9 cellular contexts compared by ENCODE assay signal in genomic region chr19:1491849-1492170, GRCh38. TPM values are rescaled to one million over a fixed set of nuclear protein-coding genes. Genes with fewer than 3 reads are reported as not detected.
DNase-seq lines count a peak whose midpoint lies in the region; ATAC-seq, FAIRE-seq and TF ChIP-seq lines count a peak whose summit lies in the region.
"Had no signal": no experiment of that assay in that cellular context is flagged by ENCODE, and none has a peak within 500 bp of the region (broad histone marks: within the 10 kb centered on the region; RNA-seq: fewer than 3 reads in every experiment).

No MANE protein-coding gene starts in this region.

- H3K4me3 Mint-ChIP-seq in astrocyte (ENCODE audit: unreplicated experiment) (peak overlapping the region; percentile 79), memory B cell (peak overlapping the region; percentile 75)

- FAIRE-seq in astrocyte (lab: Jason Lieb, UNC) = no peak

- H2AFZ ChIP-seq in astrocyte (ENCODE audit: low read depth, low read length) = no peak overlapping the region

- H3K27me3 ChIP-seq in heart right ventricle (peaks cover 0 to 26% (median 8%) of the 10 kb centered on the region in 7 donors), astrocyte (ENCODE audit: insufficient read depth, low read length) (peaks cover 5% of the 10 kb centered on the region)

- WGBS in heart right ventricle, 2 donors = 66 to 68% methylated on average over 12 of the region's 12 CpGs

- H3K4me2 ChIP-seq in astrocyte (ENCODE audit: low read length) = peak overlapping the region; percentile 91

- H3K36me3 Mint-ChIP-seq in astrocyte (ENCODE audit: low read depth, unreplicated experiment) (peaks cover 2% of the 10 kb centered on the region), memory B cell (no peaks in the 10 kb centered on the region)

- H3K36me3 ChIP-seq in heart right ventricle = no peaks in the 10 kb centered on the region
- no peaks in the 10 kb centered on the region for H3K36me3 ChIP-seq in astrocyte (ENCODE audit: insufficient read depth, low read length)

- peak overlapping the region; percentile 18 for H3K9ac ChIP-seq in astrocyte (ENCODE audit: low read length)

- peak; percentile 35 for DNase-seq in left ventricle myocardium superior
- no peak for DNase-seq in heart right ventricle
- no peak for DNase-seq in astrocyte (ENCODE audit: low read depth)
- no peak for DNase-seq in memory B cell (ENCODE audit: low spot score in 2 of 2)
- DNase-seq in NCI-H187 (lab: John Stamatoyannopoulos, UW) = no peak
- no peak for DNase-seq in NCI-H2107 treated with DMSO at 0.1 percent for 48 hours (lab: John Stamatoyannopoulos, UW; ENCODE audit: unreplicated experiment)
- no peak for DNase-seq in DMS 273 treated with DMSO at 0.1 percent for 48 hours (lab: John Stamatoyannopoulos, UW)
- DNase-seq: islet precursor cell had no signal

- intact Hi-C loops in left ventricle myocardium superior (cut with micrococcal nuclease) = no loop called here
- intact Hi-C loops in heart right ventricle (cut with DNase I) = loop anchor here in 1 of 10 donors (2.0 kb wide), 1 partner anchor 15 kb away; no protein-coding TSS in a partner anchor

- no peaks in the 10 kb centered on the region for H4K20me1 ChIP-seq in astrocyte (ENCODE audit: insufficient read depth, low read length)

- H3K27ac Mint-ChIP-seq in astrocyte (ENCODE audit: unreplicated experiment) = no peak overlapping the region
- peak overlapping the region; percentile 58 for H3K27ac Mint-ChIP-seq in memory B cell

- H3K4me3 ChIP-seq in heart right ventricle = peak overlapping the region in 4 of 10 donors; percentile 55 to 66 (median 62)
- H3K4me3 ChIP-seq in astrocyte (ENCODE audit: insufficient read depth, low read depth, low read length) = no peak overlapping the region

- ATAC-seq in left ventricle myocardium superior (no peak), heart right ventricle (no peak), memory B cell (ENCODE audit: low read depth) (no peak), HG03025 (IDR thresholded peaks at IDR 0.05; ENCODE audit: low FRiP score, unreplicated experiment) (no peak)

- H3K27ac ChIP-seq in heart right ventricle = no peak overlapping the region
- H3K27ac ChIP-seq in astrocyte (ENCODE audit: low read depth, low read length) = no peak overlapping the region

- no peak for TF ChIP-seq CTCF in heart right ventricle (IDR thresholded peaks at IDR 0.05)
- no peak for TF ChIP-seq CTCF in astrocyte (IDR thresholded peaks at IDR 0.05; ENCODE audit: insufficient read depth, low read depth, low read length)

- H3K27me3 Mint-ChIP-seq in astrocyte (ENCODE audit: low read depth, unreplicated experiment) (peaks cover 14% of the 10 kb centered on the region), memory B cell (peaks cover 1% of the 10 kb centered on the region)

- H3K79me2 ChIP-seq in astrocyte (ENCODE audit: insufficient read depth, low read length) = no peaks in the 10 kb centered on the region

- H3K9me3 ChIP-seq in heart right ventricle (no peaks in the 10 kb centered on the region), astrocyte (ENCODE audit: insufficient read depth, low read depth, low read length) (no peaks in the 10 kb centered on the region)

- H3K9me3 Mint-ChIP-seq in astrocyte (ENCODE audit: unreplicated experiment) (no peaks in the 10 kb centered on the region), memory B cell (no peaks in the 10 kb centered on the region)

- H3K4me1 Mint-ChIP-seq in astrocyte (ENCODE audit: low read depth, unreplicated experiment) (peaks cover 3% of the 10 kb centered on the region), memory B cell (peaks cover 5% of the 10 kb centered on the region)

- H3K4me1 ChIP-seq in heart right ventricle (peaks cover 3 to 30% (median 14%) of the 10 kb centered on the region in 9 donors), astrocyte (ENCODE audit: insufficient read depth, low read length) (peaks cover 15% of the 10 kb centered on the region)

RNA-seq across cellular contexts. Expression of gene REEP6, which starts 0.8 kb away (rescaled TPM):
- total RNA-seq in left ventricle myocardium superior = 0.72 TPM
- 1 to 10 TPM; 1.8 to 4.6 (median 3.3) TPM for total RNA-seq in heart right ventricle
- 1 to 10 TPM; 4.8 to 5.0 TPM for polyA plus RNA-seq in heart right ventricle
- total RNA-seq in astrocyte = 5.7 and 6.6 TPM in 2 replicates

RNA-seq across cellular contexts. Expression of gene PCSK4, which starts 1.7 kb away (rescaled TPM):
- total RNA-seq in left ventricle myocardium superior = 2.8 TPM
- 1 to 10 TPM in 8 of 10 donors, under 1 TPM in 2; 0.38 to 3.0 (median 1.4) TPM for total RNA-seq in heart right ventricle
- 1 to 10 TPM; 1.1 to 3.9 TPM for polyA plus RNA-seq in heart right ventricle
- 2.7 and 3.9 TPM in 2 replicates for total RNA-seq in astrocyte

RNA-seq across cellular contexts. Expression of gene C19orf25, which starts 12.8 kb away (rescaled TPM):
- total RNA-seq in left ventricle myocardium superior (16.2 TPM), heart right ventricle (10 to 100 TPM; 12.7 to 19.9 (median 15.2) TPM), astrocyte (30.2 and 32.4 TPM in 2 replicates)
- 10 to 100 TPM; 28.4 to 29.8 TPM for polyA plus RNA-seq in heart right ventricle

RNA-seq across cellular contexts. Expression of gene ADAMTSL5, which starts 21.0 kb away (rescaled TPM):
- total RNA-seq in left ventricle myocardium superior (20.5 TPM), heart right ventricle (10 to 100 TPM; 16.7 to 69.4 (median 38.4) TPM), astrocyte (4.7 and 5.5 TPM in 2 replicates)
- polyA plus RNA-seq in heart right ventricle = 10 to 100 TPM; 26.0 to 30.9 TPM

RNA-seq across cellular contexts. Expression of gene PLK5, which starts 32.1 kb away (rescaled TPM):
- total RNA-seq in left ventricle myocardium superior (not detected), heart right ventricle (under 1 TPM in 1 of 10 donors, not detected in 9; 0.11 TPM), astrocyte (0.09 TPM in 1 of 2 replicates, not detected in the other)
- polyA plus RNA-seq in heart right ventricle = under 1 TPM in 1 of 2 donors, not detected in 1; 0.57 TPM
